In genomic region chr17:35189291-35189690, GRCh38 we compare ENCODE assay signal across 18 cellular contexts. TPM values are rescaled to one million over a fixed set of nuclear protein-coding genes. Genes with fewer than 3 reads are reported as not detected.
DNase-seq lines count a peak whose midpoint lies in the region; ATAC-seq and TF ChIP-seq lines count a peak whose summit lies in the region.
"Had no signal": no experiment of that assay in that cellular context is flagged by ENCODE, and none has a peak within 500 bp of the region (broad histone marks: within the 10 kb centered on the region; RNA-seq: fewer than 3 reads in every experiment).

No MANE protein-coding gene starts in this region.

- H3K4me1 Mint-ChIP-seq in activated naive CD4-positive, alpha-beta T cell treated with anti-CD3 and anti-CD28 coated beads, Interleukin-2, amount 10 ng/mL, durations not matched to agents 7 days and 5 days = peaks cover 54% of the 10 kb centered on the region
- H3K4me1 Mint-ChIP-seq: mesothelial cell of epicardium had no signal

- no peak for ATAC-seq in sciatic nerve

- H3K36me3 Mint-ChIP-seq in activated naive CD4-positive, alpha-beta T cell treated with anti-CD3 and anti-CD28 coated beads, Interleukin-2, amount 10 ng/mL, durations not matched to agents 7 days and 5 days = peaks cover 19% of the 10 kb centered on the region
- H3K36me3 Mint-ChIP-seq: mesothelial cell of epicardium had no signal

- H3K9me3 Mint-ChIP-seq in activated naive CD4-positive, alpha-beta T cell treated with anti-CD3 and anti-CD28 coated beads, Interleukin-2, amount 10 ng/mL, durations not matched to agents 7 days and 5 days = no peaks in the 10 kb centered on the region
- H3K9me3 Mint-ChIP-seq: mesothelial cell of epicardium had no signal

- H3K4me3 ChIP-seq in astrocyte of the spinal cord (ENCODE audit: low read depth, low read length) = no peak overlapping the region
- H3K4me3 ChIP-seq: esophagus muscularis mucosa had no signal

- H3K4me3 Mint-ChIP-seq in activated naive CD4-positive, alpha-beta T cell treated with anti-CD3 and anti-CD28 coated beads, Interleukin-2, amount 10 ng/mL, durations not matched to agents 7 days and 5 days = peak overlapping the region; percentile 50
- H3K4me3 Mint-ChIP-seq: mesothelial cell of epicardium had no signal

- no peak for DNase-seq in activated naive CD4-positive, alpha-beta T cell treated with anti-CD3 and anti-CD28 coated beads, Interleukin-2, amount 10 ng/mL, durations not matched to agents 7 days and 5 days
- DNase-seq in activated naive CD4-positive, alpha-beta T cell treated with Interleukin-2 at 50 U/mL for 16 hours = no peak
- DNase-seq in OCI-M1 (lab: John Stamatoyannopoulos, UW) (peak; percentile 72), astrocyte of the spinal cord (ENCODE audit: low read depth, low spot score) (peak; percentile 7), putamen (ENCODE audit: low spot score) (peak; percentile 4), cerebellar cortex (ENCODE audit: low spot score) (no peak), DMS53 (lab: John Stamatoyannopoulos, UW) (no peak), sciatic nerve (ENCODE audit: low spot score) (no peak)
- DNase-seq: activated CD4-positive, CD25-positive, alpha-beta regulatory T cell treated with anti-CD3 and anti-CD28 coated beads, Interleukin-2, amount 50 U/mL, for 72 hours; DMS79; NCI-H1105; NCI-H510A treated with DMSO at 0.1 percent for 48 hours had no signal

- in situ Hi-C loops in astrocyte of the spinal cord (cut with HindIII; ENCODE audit: low sequenced_read_pairs) = no loop called here

- no peak for TF ChIP-seq CTCF in astrocyte of the spinal cord (IDR thresholded peaks at IDR 0.05; ENCODE audit: low read depth, low read length)

- CTCF ChIA-PET in activated naive CD4-positive, alpha-beta T cell treated with anti-CD3 and anti-CD28 coated beads, Interleukin-2, amount 10 ng/mL, durations not matched to agents 7 days and 5 days (lab: Charles Lee) = no interaction called here

- H3K27ac Mint-ChIP-seq in activated naive CD4-positive, alpha-beta T cell treated with anti-CD3 and anti-CD28 coated beads, Interleukin-2, amount 10 ng/mL, durations not matched to agents 7 days and 5 days = no peak overlapping the region
- H3K27ac Mint-ChIP-seq: mesothelial cell of epicardium, progenitor cell of endocrine pancreas had no signal

- intact Hi-C loops in sciatic nerve (cut with DNase I) = loop anchor here (10.0 kb wide), 1 partner anchor 356 kb away; no protein-coding TSS in a partner anchor

- no peaks in the 10 kb centered on the region for H3K27me3 Mint-ChIP-seq in activated naive CD4-positive, alpha-beta T cell treated with anti-CD3 and anti-CD28 coated beads, Interleukin-2, amount 10 ng/mL, durations not matched to agents 7 days and 5 days

RNA-seq across cellular contexts. Expression of gene SLC35G3, which starts 4.9 kb away (rescaled TPM):
- total RNA-seq in sciatic nerve = not detected
- total RNA-seq: cerebellum, esophagus muscularis mucosa, H1, mesothelial cell of epicardium, progenitor cell of endocrine pancreas, SK-MEL-5 had no signal

RNA-seq across cellular contexts. Expression of gene UNC45B, which starts 41.7 kb away (rescaled TPM):
- 0.04 TPM for total RNA-seq in sciatic nerve
- total RNA-seq: cerebellum, mesothelial cell of epicardium, progenitor cell of endocrine pancreas, SK-MEL-5 had no signal

RNA-seq across cellular contexts. Expression of gene NLE1, which starts 47.2 kb away (rescaled TPM):
- total RNA-seq in sciatic nerve = 13.5 TPM

RNA-seq across cellular contexts. Expression of gene SLFN5, which starts 53.6 kb away (rescaled TPM):
- total RNA-seq in sciatic nerve = 47.7 TPM

Comparison
In these comparisons a context has a peak if more than half of its experiments do, and no peak if none do; other contexts are left out.
1. DNase-seq: peak in OCI-M1 (single experiment), astrocyte of the spinal cord (single experiment) and putamen (single experiment); none in activated naive CD4-positive, alpha-beta T cell treated with anti-CD3 and anti-CD28 coated beads, Interleukin-2, amount 10 ng/mL, durations not matched to agents 7 days and 5 days (single experiment), activated naive CD4-positive, alpha-beta T cell treated with Interleukin-2 at 50 U/mL for 16 hours (single experiment), cerebellar cortex (single experiment), DMS53 (single experiment) and sciatic nerve (single experiment).